In the genomic region with DNA sequence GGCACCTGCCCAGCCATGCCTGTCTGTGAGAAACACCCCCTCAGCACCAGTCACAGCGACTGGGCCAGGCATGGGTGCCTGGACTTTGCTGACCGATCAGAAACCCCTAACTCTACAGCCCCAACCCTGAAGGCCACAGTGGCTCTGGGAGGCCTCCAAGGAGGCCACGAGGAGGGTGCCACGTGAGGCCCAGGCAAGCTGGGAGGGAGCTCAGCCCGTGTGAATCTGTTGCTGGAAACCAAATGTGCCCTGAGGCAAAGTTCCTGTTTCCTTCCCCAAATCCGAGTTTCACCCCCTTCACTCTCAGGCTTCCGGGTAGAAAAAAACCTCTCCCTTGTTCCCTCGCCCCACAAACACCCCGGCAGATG, we compare ENCODE assay signal across 8 cellular contexts. TPM values are rescaled to one million over a fixed set of nuclear protein-coding genes. Genes with fewer than 3 reads are reported as not detected.
DNase-seq lines count a peak whose midpoint lies in the region; ATAC-seq and TF ChIP-seq lines count a peak whose summit lies in the region.

No MANE protein-coding gene starts in this region.

- intact Hi-C loops in upper lobe of right lung (cut with DNase I): no loop called here

- no peaks in the 10 kb centered on the region for H3K9me3 ChIP-seq in upper lobe of right lung

- peak overlapping the region; percentile 60 to 62 for H3K4me3 ChIP-seq in foreskin fibroblast (ENCODE audit: low read depth in 1 of 2, low read length in 2 of 2)
- peak overlapping the region; percentile 72 for H3K4me3 ChIP-seq in upper lobe of right lung

- no peak for TF ChIP-seq CTCF in foreskin fibroblast (IDR thresholded peaks at IDR 0.05; ENCODE audit: low read depth, low read length)
- TF ChIP-seq CTCF in upper lobe of right lung (IDR thresholded peaks at IDR 0.05): no peak

- no peaks in the 10 kb centered on the region for H3K36me3 ChIP-seq in upper lobe of right lung

- ATAC-seq in GM19397 (IDR thresholded peaks at IDR 0.05; ENCODE audit: unreplicated experiment) (peak; percentile 8), upper lobe of right lung (peak; percentile 27)

- H3K27ac ChIP-seq in upper lobe of right lung: no peak overlapping the region

- H3K27me3 ChIP-seq in upper lobe of right lung: no peaks in the 10 kb centered on the region

- H3K4me1 ChIP-seq in upper lobe of right lung: peaks cover 6% of the 10 kb centered on the region

- DNase-seq in AML-193 (lab: John Stamatoyannopoulos, UW) (peak; percentile 92 to 93), NAMALWA (ENCODE audit: low spot score) (peak; percentile 86), foreskin fibroblast (peak in 1 of 2 donors; percentile 70), upper lobe of right lung (no peak), GM03348 (ENCODE audit: low spot score) (no peak), NCI-H1092 (lab: John Stamatoyannopoulos, UW) (no peak), GM19240 (ENCODE audit: insufficient read length, low spot score) (no peak)

RNA-seq across cellular contexts. Expression of a gene that starts 1.3 kb away (rescaled TPM):
- 79.5 TPM for total RNA-seq in upper lobe of right lung

RNA-seq across cellular contexts. Expression of a gene that starts 7.6 kb away (rescaled TPM):
- 95.9 TPM for total RNA-seq in upper lobe of right lung

RNA-seq across cellular contexts. Expression of a gene that starts 27.9 kb away (rescaled TPM):
- 118 TPM for total RNA-seq in upper lobe of right lung

RNA-seq across cellular contexts. Expression of a gene that starts 36.3 kb away (rescaled TPM):
- 216 TPM for total RNA-seq in upper lobe of right lung

Comparison
In these comparisons a context has a peak if more than half of its experiments do, and no peak if none do; other contexts are left out.
1. DNase-seq: peak in AML-193 (2 of 2) and NAMALWA (single experiment); none in upper lobe of right lung (single experiment), GM03348 (single experiment), NCI-H1092 (single experiment) and GM19240 (single experiment).